8 cellular contexts compared by ENCODE assay signal in the genomic region with DNA sequence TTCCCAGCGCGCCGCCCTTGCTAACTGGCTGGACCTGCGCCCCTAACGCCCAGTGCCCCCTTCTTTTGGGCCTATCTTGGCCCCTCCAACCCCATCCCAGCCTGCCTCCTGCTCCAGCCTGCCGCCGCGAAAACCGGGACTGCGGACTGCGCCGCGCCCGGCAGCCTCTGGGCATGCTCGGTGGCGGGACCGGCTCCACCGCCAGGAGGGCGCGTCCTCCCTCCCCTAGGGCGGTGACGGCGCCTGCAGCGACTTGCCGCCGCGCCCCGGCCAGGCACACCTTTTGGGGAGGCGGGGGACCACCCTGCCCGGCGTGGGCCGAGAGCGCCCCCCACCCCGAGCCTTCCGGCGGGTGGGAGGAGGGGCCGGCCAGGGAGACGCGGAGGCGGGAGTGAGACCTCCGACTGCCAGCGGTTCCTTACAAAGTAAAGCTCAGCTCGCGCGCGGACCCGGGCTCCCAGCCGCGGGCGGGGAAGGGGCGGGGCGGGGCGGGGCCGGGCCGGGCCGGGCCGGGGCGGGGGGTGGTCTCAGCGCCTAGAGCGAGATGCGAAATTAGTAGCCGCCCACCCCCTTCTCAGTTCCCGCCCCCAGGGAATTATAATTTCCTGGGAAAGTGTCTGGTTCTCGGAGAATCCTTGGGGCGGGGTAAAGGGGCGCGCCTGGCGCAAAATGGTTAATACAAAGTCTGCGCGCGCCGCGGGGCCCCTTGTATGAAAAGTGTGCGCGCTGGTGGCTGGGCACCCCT.
DNase-seq lines count a peak whose midpoint lies in the region; ATAC-seq and TF ChIP-seq lines count a peak whose summit lies in the region.

No MANE protein-coding gene starts in this region.

- H3K27ac ChIP-seq in adrenal gland (peak overlapping the region in 4 of 5 donors; percentile 36 to 91 (median 70)), parathyroid adenoma (peak overlapping the region; percentile 72)

- H3K4me3 ChIP-seq in adrenal gland (peak overlapping the region in 2 of 4 donors; percentile 37 to 78), parathyroid adenoma (ENCODE audit: low read depth, low read length) (peak overlapping the region; percentile 59)

- H3K9me3 ChIP-seq in adrenal gland (replicated peaks in 1 of 3): no peaks in the 10 kb centered on the region
- H3K9me3 ChIP-seq in parathyroid adenoma (ENCODE audit: control insufficient read depth, low read length): no peaks in the 10 kb centered on the region

- no peaks in the 10 kb centered on the region for H3K79me2 ChIP-seq in parathyroid adenoma

- peaks cover 7 to 13% of the 10 kb centered on the region in 2 donors for H3K4me1 ChIP-seq in adrenal gland (replicated peaks in 1 of 2)
- no peaks in the 10 kb centered on the region for H3K4me1 ChIP-seq in parathyroid adenoma

- H3K4me2 ChIP-seq in parathyroid adenoma (ENCODE audit: low read length): peak overlapping the region; percentile 91

- TF ChIP-seq CTCF in adrenal gland (IDR thresholded peaks at IDR 0.05) (peak in 3 of 6 experiments; percentile 13 to 48 (median 29)), parathyroid adenoma (IDR thresholded peaks at IDR 0.05) (peak; percentile 16)

- ATAC-seq in GM19395 (IDR thresholded peaks at IDR 0.05; ENCODE audit: unreplicated experiment) (peak; percentile 66), HG03432 (IDR thresholded peaks at IDR 0.05; ENCODE audit: unreplicated experiment) (peak; percentile 80)

- no peak overlapping the region for H3K9ac ChIP-seq in parathyroid adenoma

- peak; percentile 85 for DNase-seq in D341Med (ENCODE audit: low spot score)
- peak; percentile 73 to 90 for DNase-seq in NCI-H526 (lab: John Stamatoyannopoulos, UW)
- DNase-seq in adrenal gland: peak; percentile 16 to 66 (median 42)
- peak; percentile 92 for DNase-seq in cardiac septum (ENCODE audit: low spot score)
- DNase-seq in stimulated activated naive CD4-positive, alpha-beta T cell (lab: John Stamatoyannopoulos, UW): no peak

- H3K27me3 ChIP-seq in adrenal gland (no peaks in the 10 kb centered on the region), parathyroid adenoma (ENCODE audit: control insufficient read depth, insufficient read depth, low read length) (no peaks in the 10 kb centered on the region)

- peak overlapping the region; percentile 68 for H2AFZ ChIP-seq in parathyroid adenoma

- H3K36me3 ChIP-seq in adrenal gland (replicated peaks in 1 of 2): no peaks in the 10 kb centered on the region
- H3K36me3 ChIP-seq in parathyroid adenoma (ENCODE audit: control insufficient read depth, insufficient read depth, low read length): no peaks in the 10 kb centered on the region

- peak; percentile 16 to 32 for TF ChIP-seq POLR2A in adrenal gland (IDR thresholded peaks at IDR 0.05)

- 1% methylated on average over 25 to 75 of the region's 75 CpGs; no CpG with 5 or more reads in 1 of the 4 donors for WGBS in adrenal gland, 4 donors

- intact Hi-C loops in adrenal gland (cut with DNase I) (no loop called here), cardiac septum (cut with DNase I) (loop anchor here (2.0 to 10.0 kb wide), 5 partner anchors 31 to 121 kb away; no protein-coding TSS in a partner anchor)

Comparison
In these comparisons a context has a peak if more than half of its experiments do, and no peak if none do; other contexts are left out.
1. DNase-seq: peak in D341Med (single experiment), NCI-H526 (2 of 2), adrenal gland (7 of 7) and cardiac septum (single experiment); none in stimulated activated naive CD4-positive, alpha-beta T cell (0 of 6).